8 cellular contexts compared by ENCODE assay signal in genomic region chr3:196080997-196081833, GRCh38. TPM values are rescaled to one million over a fixed set of nuclear protein-coding genes. Genes with fewer than 3 reads are reported as not detected.
DNase-seq lines count a peak whose midpoint lies in the region; ATAC-seq, FAIRE-seq and TF ChIP-seq lines count a peak whose summit lies in the region.

No MANE protein-coding gene starts in this region.

- H3K4me1 Mint-ChIP-seq in CD8-positive, alpha-beta memory T cell, result peaks cover 40 to 52% (median 43%) of the 10 kb centered on the region in 3 donors

- H3K9ac ChIP-seq in neuronal stem cell (ENCODE audit: low read depth, low read length, poor library complexity), result peak overlapping the region; percentile 97

- peak overlapping the region; percentile 89 to 98 (median 96) for H3K27ac Mint-ChIP-seq in CD8-positive, alpha-beta memory T cell

- POLR2A ChIA-PET in CD8-positive, alpha-beta memory T cell (lab: Charles Lee), result interaction anchor here (0.6 to 3.2 kb wide), 3 partner anchors 37 to 100 kb away, joined by 3 to 13 read pairs (median 3); no protein-coding TSS in a partner anchor
- POLR2A ChIA-PET in Panc1 (lab: Charles Lee), result no interaction called here

- H3K23ac ChIP-seq in neuronal stem cell (ENCODE audit: low read depth, low read length, poor library complexity), result peak overlapping the region; percentile 99

- H2BK15ac ChIP-seq in neuronal stem cell (ENCODE audit: low read length), result peak overlapping the region; percentile 67

- H3K79me1 ChIP-seq in neuronal stem cell (ENCODE audit: low read depth, low read length), result no peaks in the 10 kb centered on the region

- intact Hi-C loops in Panc1 (cut with micrococcal nuclease; ENCODE audit: unreplicated experiment), result no loop called here

- H2AFZ ChIP-seq in neuronal stem cell (ENCODE audit: low read length), result peak overlapping the region; percentile 84

- H4K8ac ChIP-seq in neuronal stem cell (ENCODE audit: low read depth, low read length), result no peak overlapping the region

- peak overlapping the region; percentile 62 for H3K4me3 ChIP-seq in CD8-positive, alpha-beta memory T cell (ENCODE audit: low read length)
- peak overlapping the region; percentile 54 to 97 for H3K4me3 ChIP-seq in Panc1 (ENCODE audit: low read depth in 2 of 2, low read length in 2 of 2)
- peak overlapping the region; percentile 74 to 95 for H3K4me3 ChIP-seq in gastroesophageal sphincter
- peak overlapping the region; percentile 84 to 89 for H3K4me3 ChIP-seq in neuronal stem cell (ENCODE audit: low read length in 2 of 2)
- H3K4me3 ChIP-seq in suprapubic skin, result peak overlapping the region; percentile 99

- in situ Hi-C loops in Panc1 (cut with HindIII; ENCODE audit: low pct_unique_long_range_greater_than_20kb, low sequenced_read_pairs), result loop anchor here (25.0 kb wide), 1 partner anchor 106 kb away; no protein-coding TSS in a partner anchor

- H2BK120ac ChIP-seq in neuronal stem cell (ENCODE audit: low read depth, low read length), result peak overlapping the region; percentile 99

- ATAC-seq in GM21381 (IDR thresholded peaks at IDR 0.05; ENCODE audit: unreplicated experiment) (peak; percentile 48), Panc1 (peak; percentile 74), gastroesophageal sphincter (peak; percentile 68)

- BruUV-seq in Panc1 (replicated peaks; lab: Mats Ljungman, UMichigan), result no TSS peak

- H3K36me3 ChIP-seq in CD8-positive, alpha-beta memory T cell (ENCODE audit: insufficient read depth, low read length), result no peaks in the 10 kb centered on the region
- peaks cover 2% of the 10 kb centered on the region; the same call in 1 of the 2 replicates for H3K36me3 ChIP-seq in Panc1 (ENCODE audit: control insufficient read depth, insufficient read depth, low read length)
- H3K36me3 ChIP-seq in gastroesophageal sphincter, result peaks cover 0 to 6% of the 10 kb centered on the region in 2 donors
- peaks cover 0 to 6% of the 10 kb centered on the region in 2 donors for H3K36me3 ChIP-seq in neuronal stem cell (replicated peaks in 1 of 2; ENCODE audit: control insufficient read depth in 2 of 2, insufficient read depth in 2 of 2, low read length in 2 of 2)
- H3K36me3 ChIP-seq in suprapubic skin, result peaks cover 2% of the 10 kb centered on the region

- peak overlapping the region; percentile 90 for H3K14ac ChIP-seq in neuronal stem cell (ENCODE audit: low read length)

- H3K4me1 ChIP-seq in CD8-positive, alpha-beta memory T cell (ENCODE audit: insufficient read depth, low read length), result peaks cover 34% of the 10 kb centered on the region
- peaks cover 14% of the 10 kb centered on the region; the same call in 1 of the 2 replicates for H3K4me1 ChIP-seq in Panc1 (ENCODE audit: control insufficient read depth, insufficient read depth, low read length)
- H3K4me1 ChIP-seq in gastroesophageal sphincter, result peaks cover 0 to 35% (median 5%) of the 10 kb centered on the region in 3 donors
- peaks cover 3 to 4% of the 10 kb centered on the region in 2 donors for H3K4me1 ChIP-seq in neuronal stem cell (ENCODE audit: control insufficient read depth in 2 of 2, insufficient read depth in 1 of 2, low read depth in 1 of 2, low read length in 2 of 2)
- peaks cover 31% of the 10 kb centered on the region for H3K4me1 ChIP-seq in suprapubic skin

- H2BK12ac ChIP-seq in neuronal stem cell (ENCODE audit: low read length), result no peak overlapping the region

- peak overlapping the region; percentile 99 for H3K18ac ChIP-seq in neuronal stem cell (ENCODE audit: low read length)

- H3K9me3 Mint-ChIP-seq in CD8-positive, alpha-beta memory T cell, result no peaks in the 10 kb centered on the region

- DNase-seq in CD8-positive, alpha-beta memory T cell, result peak; percentile 46 to 76 (median 57)
- peak; percentile 25 for DNase-seq in HTR-8/SVneo (ENCODE audit: insufficient read length, low spot score)
- DNase-seq in Panc1 (ENCODE audit: low read depth, low spot score), result no peak
- peak; percentile 20 for DNase-seq in activated gamma-delta T cell treated with anti-CD3 and anti-CD28 coated beads, Interleukin-2, amount 50 U/mL, for 16 hours (ENCODE audit: low read depth)
- DNase-seq in neuronal stem cell (ENCODE audit: low spot score), result peak; percentile 42
- peak; percentile 79 to 82 for DNase-seq in suprapubic skin (ENCODE audit: low spot score in 2 of 2)

- peak overlapping the region; percentile 77 for H3K4me2 ChIP-seq in neuronal stem cell (ENCODE audit: insufficient read depth, low read length, poor library complexity, severe bottlenecking)

- 0 to 1% methylated on average over 9 to 10 of the region's 61 CpGs for WGBS in gastroesophageal sphincter (ENCODE audit: low coverage in 1 of 2), 2 donors
- no CpG with 5 or more reads among the region's 61 CpGs for WGBS in neuronal stem cell (ENCODE audit: extremely low coverage in 2 of 2, insufficient read length in 2 of 2, insufficient replicate concordance in 1 of 2), 2 donors
- WGBS in suprapubic skin, result 2% methylated on average over 30 of the region's 61 CpGs

- CTCF ChIA-PET in CD8-positive, alpha-beta memory T cell (lab: Charles Lee), result interaction anchor here (0.7 to 4.2 kb wide), 4 partner anchors 8 to 116 kb away, joined by 3 to 31 read pairs (median 6); no protein-coding TSS in a partner anchor
- CTCF ChIA-PET in Panc1 (lab: Charles Lee), result no interaction called here

- H4K91ac ChIP-seq in neuronal stem cell (ENCODE audit: low read depth, low read length, poor library complexity), result peak overlapping the region; percentile 72

- TF ChIP-seq CTCF in Panc1 (IDR thresholded peaks at IDR 0.05) (no peak), gastroesophageal sphincter (IDR thresholded peaks at IDR 0.05) (no peak), suprapubic skin (IDR thresholded peaks at IDR 0.05) (no peak)

- peak overlapping the region; percentile 99 for H3K27ac ChIP-seq in CD8-positive, alpha-beta memory T cell (ENCODE audit: low read depth, low read length)
- H3K27ac ChIP-seq in Panc1 (ENCODE audit: low read length), result peak overlapping the region; percentile 67
- peak overlapping the region; percentile 90 to 98 (median 98) for H3K27ac ChIP-seq in gastroesophageal sphincter
- H3K27ac ChIP-seq in neuronal stem cell (replicated peaks; ENCODE audit: low read length), result peak overlapping the region; percentile 86
- peak overlapping the region; percentile 98 for H3K27ac ChIP-seq in suprapubic skin

- TF ChIP-seq POLR2A in gastroesophageal sphincter (IDR thresholded peaks at IDR 0.05) (no peak), suprapubic skin (IDR thresholded peaks at IDR 0.05) (no peak)

- no peak for FAIRE-seq in HTR-8/SVneo (lab: Jason Lieb, UNC)

- H3K9me3 ChIP-seq in CD8-positive, alpha-beta memory T cell (ENCODE audit: low read length), result no peaks in the 10 kb centered on the region
- H3K9me3 ChIP-seq in Panc1 (ENCODE audit: control insufficient read depth, insufficient read depth, low read depth, low read length), result no peaks in the 10 kb centered on the region
- H3K9me3 ChIP-seq in gastroesophageal sphincter, result no peaks in the 10 kb centered on the region
- no peaks in the 10 kb centered on the region for H3K9me3 ChIP-seq in neuronal stem cell (replicated peaks in 1 of 2; ENCODE audit: control insufficient read depth in 2 of 2, insufficient read depth in 1 of 2, low read depth in 1 of 2, low read length in 2 of 2)
- no peaks in the 10 kb centered on the region for H3K9me3 ChIP-seq in suprapubic skin

- peaks cover 0 to 18% (median 3%) of the 10 kb centered on the region in 3 donors for H3K36me3 Mint-ChIP-seq in CD8-positive, alpha-beta memory T cell

- no peak for TF ChIP-seq EP300 in gastroesophageal sphincter (IDR thresholded peaks at IDR 0.05)
- TF ChIP-seq EP300 in suprapubic skin (IDR thresholded peaks at IDR 0.05), result no peak

- no peaks in the 10 kb centered on the region for H3K27me3 ChIP-seq in CD8-positive, alpha-beta memory T cell (ENCODE audit: insufficient read depth, low read length, poor library complexity, severe bottlenecking)
- H3K27me3 ChIP-seq in Panc1 (ENCODE audit: control insufficient read depth, insufficient read depth, low read length) (no peaks in the 10 kb centered on the region), gastroesophageal sphincter (no peaks in the 10 kb centered on the region), neuronal stem cell (ENCODE audit: control insufficient read depth in 3 of 3, insufficient read depth in 3 of 3, low read depth in 1 of 3, low read length in 3 of 3) (no peaks in the 10 kb centered on the region), suprapubic skin (no peaks in the 10 kb centered on the region)

- peaks cover 0 to 1% of the 10 kb centered on the region in 2 donors for H3K27me3 Mint-ChIP-seq in CD8-positive, alpha-beta memory T cell

- no peak overlapping the region for H2AK5ac ChIP-seq in neuronal stem cell (ENCODE audit: low read depth, low read length)

- H3K4me3 Mint-ChIP-seq in CD8-positive, alpha-beta memory T cell, result peak overlapping the region; percentile 93 to 98 (median 96)

- no peak overlapping the region for H2BK5ac ChIP-seq in neuronal stem cell (ENCODE audit: low read length)

- peak overlapping the region; percentile 76 for H3K4ac ChIP-seq in neuronal stem cell (ENCODE audit: low read length)

RNA-seq across cellular contexts. Expression of gene TFRC, which starts 0.7 kb away (rescaled TPM):
- total RNA-seq in CD8-positive, alpha-beta memory T cell, result 100 to 1,000 TPM; 669 to 687 TPM
- 15.9 TPM for polyA plus RNA-seq in CD8-positive, alpha-beta memory T cell
- total RNA-seq in Panc1 (2021; ENCODE audit: unreplicated experiment) (604 TPM), gastroesophageal sphincter (10 to 100 TPM; 60.1 to 81.1 (median 69.6) TPM), suprapubic skin (100 to 1,000 TPM in 1 of 4 donors, 10 to 100 TPM in 3; 67.6 to 163 (median 70.4) TPM)
- 179 TPM for polyA plus RNA-seq in Panc1 (2012; ENCODE audit: insufficient read length)
- 33.8 TPM for polyA plus RNA-seq in neuronal stem cell (2013, experiment 1 of 2)
- 33.9 TPM for polyA plus RNA-seq in neuronal stem cell (2013, experiment 2 of 2)
